ENCODE assay signal across 8 cellular contexts in the genomic region with DNA sequence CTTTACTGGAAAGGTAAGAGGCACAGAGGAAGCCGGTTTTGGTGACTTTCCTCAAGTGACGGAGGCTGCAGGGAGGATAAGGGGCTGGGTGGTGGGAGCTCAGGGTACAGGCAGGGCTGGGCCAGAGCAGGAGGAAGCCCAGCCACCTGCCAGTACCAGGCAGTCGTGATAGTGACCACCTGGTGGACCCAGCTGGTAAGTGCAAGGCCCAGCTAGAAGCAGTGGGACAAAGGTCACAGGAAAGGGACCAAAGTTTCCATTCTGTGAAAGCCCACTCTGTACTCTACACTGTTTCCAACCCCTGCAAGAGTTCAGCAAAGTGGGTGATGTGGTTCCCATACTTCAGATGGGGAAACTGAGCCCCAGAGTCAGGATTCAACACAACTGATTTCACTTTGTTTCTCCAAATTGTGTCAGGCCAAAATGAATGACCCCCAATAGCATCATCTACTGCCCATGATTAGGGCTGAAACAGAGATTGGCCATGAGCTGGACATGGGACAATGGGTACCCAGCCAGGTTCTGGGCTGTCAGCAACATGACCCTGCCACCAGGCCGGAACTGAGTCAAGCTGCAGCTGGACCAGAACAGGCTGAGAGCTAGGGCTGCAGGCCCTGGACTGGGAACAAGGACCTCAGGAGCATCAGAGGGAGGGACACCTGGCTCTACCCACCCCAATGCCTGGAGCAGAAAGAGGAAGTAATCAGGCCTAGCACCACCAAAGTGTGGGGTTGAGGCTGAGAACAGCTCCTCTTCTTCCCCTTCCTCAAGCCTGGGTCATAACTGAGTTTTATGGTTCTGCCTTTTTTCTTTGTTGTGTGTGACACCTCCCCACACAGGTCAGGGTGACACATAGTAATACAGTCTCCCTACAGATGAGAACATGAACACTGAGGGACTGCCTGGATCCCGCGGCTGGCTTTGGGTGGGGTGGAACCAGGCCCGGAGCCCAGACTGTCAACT. TPM values are rescaled to one million over a fixed set of nuclear protein-coding genes. Genes with fewer than 3 reads are reported as not detected.
DNase-seq lines count a peak whose midpoint lies in the region; TF ChIP-seq lines count a peak whose summit lies in the region.

No MANE protein-coding gene starts in this region.

- H3K4me1 Mint-ChIP-seq in endodermal cell (peaks cover 12% of the 10 kb centered on the region), neural progenitor cell (peaks cover 36% of the 10 kb centered on the region)
- H3K4me1 Mint-ChIP-seq in T-helper 2 cell treated with Interferon-gamma antibody and Interleukin-4, amounts not matched to agents 5 μg/mL and 100 μg/mL, for 36 hours (ENCODE audit: low read depth): no peaks in the 10 kb centered on the region

- H3K27me3 ChIP-seq in endodermal cell (ENCODE audit: control insufficient read depth, insufficient read depth, low read length, poor library complexity, severe bottlenecking): no peaks in the 10 kb centered on the region
- H3K27me3 ChIP-seq in neural progenitor cell: no peaks in the 10 kb centered on the region

- H3K79me2 ChIP-seq in neural progenitor cell (ENCODE audit: low read depth): no peaks in the 10 kb centered on the region

- no peak overlapping the region for H3K4me3 ChIP-seq in endodermal cell (ENCODE audit: low read length)
- H3K4me3 ChIP-seq in neural progenitor cell: no peak overlapping the region

- H2AFZ ChIP-seq in neural progenitor cell (replicated peaks): no peak overlapping the region

- H3K9me3 Mint-ChIP-seq in endodermal cell (no peaks in the 10 kb centered on the region), neural progenitor cell (no peaks in the 10 kb centered on the region)
- H3K9me3 Mint-ChIP-seq in T-helper 2 cell treated with Interferon-gamma antibody and Interleukin-4, amounts not matched to agents 5 μg/mL and 100 μg/mL, for 36 hours: no peaks in the 10 kb centered on the region

- peak; percentile 67 for TF ChIP-seq CTCF in GM12873 (IDR thresholded peaks at IDR 0.05; ENCODE audit: insufficient read depth, low read depth, low read length, missing control alignments)
- peak; percentile 87 for TF ChIP-seq CTCF in endodermal cell (conservative IDR thresholded peaks at IDR 0.05)
- TF ChIP-seq CTCF in neural progenitor cell (IDR thresholded peaks at IDR 0.05): peak; percentile 55

- H3K36me3 Mint-ChIP-seq in endodermal cell (ENCODE audit: low read depth): no peaks in the 10 kb centered on the region
- H3K36me3 Mint-ChIP-seq in neural progenitor cell: no peaks in the 10 kb centered on the region
- no peaks in the 10 kb centered on the region for H3K36me3 Mint-ChIP-seq in T-helper 2 cell treated with Interferon-gamma antibody and Interleukin-4, amounts not matched to agents 5 μg/mL and 100 μg/mL, for 36 hours (ENCODE audit: low read depth)

- no peak overlapping the region for H3K4me2 ChIP-seq in neural progenitor cell

- DNase-seq in A172 (ENCODE audit: low spot score) (peak; percentile 25), RPMI8226 (peak; percentile 65), endodermal cell (peak; percentile 88), neural progenitor cell (ENCODE audit: low spot score) (peak; percentile 62), G401 (ENCODE audit: low spot score) (no peak), superior temporal gyrus (ENCODE audit: extremely low spot score) (no peak)
- no peak for DNase-seq in T-helper 2 cell treated with Interferon-gamma antibody and Interleukin-4, amounts not matched to agents 5 μg/mL and 100 μg/mL, for 36 hours (ENCODE audit: low spot score)

- no peak overlapping the region for H3K4me3 Mint-ChIP-seq in endodermal cell
- no peak overlapping the region for H3K4me3 Mint-ChIP-seq in neural progenitor cell
- H3K4me3 Mint-ChIP-seq in T-helper 2 cell treated with Interferon-gamma antibody and Interleukin-4, amounts not matched to agents 5 μg/mL and 100 μg/mL, for 36 hours: no peak overlapping the region

- 82 to 86% methylated on average over 2 to 7 of the region's 7 CpGs for WGBS in endodermal cell (ENCODE audit: insufficient coverage in 1 of 2, insufficient read length in 1 of 2), 2 experiments

- H3K27ac Mint-ChIP-seq in endodermal cell (no peak overlapping the region), neural progenitor cell (no peak overlapping the region)
- no peak overlapping the region for H3K27ac Mint-ChIP-seq in T-helper 2 cell treated with Interferon-gamma antibody and Interleukin-4, amounts not matched to agents 5 μg/mL and 100 μg/mL, for 36 hours

- H4K20me1 ChIP-seq in neural progenitor cell (ENCODE audit: low read depth): peaks cover 7% of the 10 kb centered on the region

- H3K9me3 ChIP-seq in endodermal cell (ENCODE audit: control insufficient read depth, low read length) (no peaks in the 10 kb centered on the region), neural progenitor cell (ENCODE audit: low read depth) (no peaks in the 10 kb centered on the region)

- H3K36me3 ChIP-seq in endodermal cell (ENCODE audit: control insufficient read depth, insufficient read depth, low read length): no peaks in the 10 kb centered on the region
- no peaks in the 10 kb centered on the region for H3K36me3 ChIP-seq in neural progenitor cell

- H3K9ac ChIP-seq in endodermal cell (ENCODE audit: extremely low read depth, low read length, poor library complexity, severe bottlenecking) (no peak overlapping the region), neural progenitor cell (no peak overlapping the region)

- H3K4me1 ChIP-seq in endodermal cell (ENCODE audit: control insufficient read depth, insufficient read depth, low read length): no peaks in the 10 kb centered on the region
- H3K4me1 ChIP-seq in neural progenitor cell: peaks cover 22% of the 10 kb centered on the region

- no peak overlapping the region for H3K27ac ChIP-seq in endodermal cell (ENCODE audit: low read depth, low read length)
- H3K27ac ChIP-seq in neural progenitor cell: no peak overlapping the region

- peaks cover 2% of the 10 kb centered on the region for H3K27me3 Mint-ChIP-seq in endodermal cell (ENCODE audit: insufficient read depth)
- H3K27me3 Mint-ChIP-seq in neural progenitor cell (ENCODE audit: insufficient read depth, low read depth): peaks cover 10% of the 10 kb centered on the region
- no peaks in the 10 kb centered on the region for H3K27me3 Mint-ChIP-seq in T-helper 2 cell treated with Interferon-gamma antibody and Interleukin-4, amounts not matched to agents 5 μg/mL and 100 μg/mL, for 36 hours (ENCODE audit: low read depth)

- no peaks in the 10 kb centered on the region for H3F3A ChIP-seq in neural progenitor cell (ENCODE audit: low read depth)

- in situ Hi-C loops in G401 (cut with HindIII; ENCODE audit: low sequenced_read_pairs): loop anchor here (10.0 kb wide), 1 partner anchor 45 kb away; no protein-coding TSS in a partner anchor

RNA-seq across cellular contexts. Expression of gene KCNN3, which starts 50.2 kb away (rescaled TPM):
- total RNA-seq in A172 (2014; rRNA removed; shearing (Covaris generic)): 0.10 and 0.36 TPM in 2 replicates
- total RNA-seq in endodermal cell (under 1 TPM; 0.57 to 0.75 TPM), neural progenitor cell (ENCODE audit: low replicate concordance) (4.3 and 4.7 TPM in 2 replicates)
- 4.5 TPM for polyA plus RNA-seq in endodermal cell (2013, experiment 1 of 2)
- 5.8 TPM for polyA plus RNA-seq in endodermal cell (2013, experiment 2 of 2)
- under 0.01 and 0.64 TPM in 2 replicates for total RNA-seq in G401 (2014; rRNA removed; shearing (Covaris generic))

Comparison
In these comparisons a context has a peak if more than half of its experiments do, and no peak if none do; other contexts are left out.
1. DNase-seq: peak in A172 (single experiment), RPMI8226 (single experiment), endodermal cell (single experiment) and neural progenitor cell (single experiment); none in G401 (single experiment), superior temporal gyrus (single experiment) and T-helper 2 cell treated with Interferon-gamma antibody and Interleukin-4, amounts not matched to agents 5 μg/mL and 100 μg/mL, for 36 hours (single experiment).
2. Peak in every context shown above with its lines, with median percentiles within 50 percentile points of each other: CTCF ChIP-seq.